Comparison of ENCODE assay signal across 8 cellular contexts in the genomic region with DNA sequence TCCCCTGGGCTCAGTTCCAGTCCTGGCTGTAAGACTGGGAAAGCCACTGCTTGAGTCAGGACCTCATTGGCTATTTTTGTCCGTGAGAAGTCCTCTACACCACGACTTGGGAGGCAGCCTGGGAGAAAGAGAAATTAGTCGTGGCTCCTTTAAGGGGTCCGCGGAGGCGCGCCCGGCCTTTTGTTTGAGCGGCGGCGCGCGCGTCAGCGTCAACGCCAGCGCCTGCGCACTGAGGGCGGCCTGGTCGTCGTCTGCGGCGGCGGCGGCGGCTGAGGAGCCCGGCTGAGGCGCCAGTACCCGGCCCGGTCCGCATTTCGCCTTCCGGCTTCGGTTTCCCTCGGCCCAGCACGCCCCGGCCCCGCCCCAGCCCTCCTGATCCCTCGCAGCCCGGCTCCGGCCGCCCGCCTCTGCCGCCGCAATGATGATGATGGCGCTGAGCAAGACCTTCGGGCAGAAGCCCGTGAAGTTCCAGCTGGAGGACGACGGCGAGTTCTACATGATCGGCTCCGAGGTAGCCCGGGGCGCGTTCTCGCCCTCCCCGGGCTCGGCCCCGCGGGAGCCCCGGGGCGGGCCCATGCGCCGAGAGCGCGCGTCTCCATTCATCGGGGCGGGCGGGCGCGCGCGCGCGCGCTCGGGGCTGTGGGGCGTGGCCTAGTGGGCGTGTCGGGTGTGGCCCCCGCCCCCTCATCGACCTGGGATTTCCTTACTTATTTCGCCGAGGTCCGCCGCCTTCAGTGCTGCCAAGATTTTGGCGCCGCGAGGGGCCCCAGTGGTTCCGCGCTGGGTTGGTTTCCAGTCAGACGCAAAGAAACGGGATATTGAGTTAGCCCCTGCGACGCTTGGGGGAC. TPM values are rescaled to one million over a fixed set of nuclear protein-coding genes. Genes with fewer than 3 reads are reported as not detected.
A peak's percentile ranks its signal among the peaks of the same experiment; 100 is the strongest.
DNase-seq lines count a peak whose midpoint lies in the region; ATAC-seq and TF ChIP-seq lines count a peak whose summit lies in the region.

A gene (plus strand): TSS at position 215 of the 848 bp plus-strand sequence. CDS start 204 bp downstream, at position 419.

- peak within 1 kb of the TSS; percentile 83 for H3K4me3 Mint-ChIP-seq in chondrocyte (ENCODE audit: unreplicated experiment)

- peak; percentile 79 to 93 for DNase-seq in NCI-H446 (lab: John Stamatoyannopoulos, UW)
- peak; percentile 83 to 86 for DNase-seq in activated CD4-positive, alpha-beta T cell treated with anti-CD3 and anti-CD28 coated beads for 24 hours (ENCODE audit: low read depth in 2 of 2)
- no peak for DNase-seq in chondrocyte (ENCODE audit: low spot score)
- peak; percentile 89 for DNase-seq in kidney tubule cell (ENCODE audit: low spot score)
- peak; percentile 83 to 87 for DNase-seq in stimulated activated CD4-positive, alpha-beta T cell treated with anti-CD3 and anti-CD28 coated beads, Interleukin-15, amount 100 ng/mL, for 48 hours (ENCODE audit: low read depth in 2 of 2)

- peaks cover 52% of the 10 kb centered on the region for H3K4me1 Mint-ChIP-seq in chondrocyte (ENCODE audit: low read depth)

- H3K4me1 ChIP-seq in ACC112 (ENCODE audit: control insufficient read depth, insufficient read depth, low read length, unreplicated experiment): peaks cover 9% of the 10 kb centered on the region

- no peaks in the 10 kb centered on the region for H3K36me3 Mint-ChIP-seq in chondrocyte (ENCODE audit: low read depth)

- ATAC-seq in GM18868 (IDR thresholded peaks at IDR 0.05; ENCODE audit: unreplicated experiment) (peak; percentile 75), HG03108 (IDR thresholded peaks at IDR 0.05; ENCODE audit: unreplicated experiment) (peak; percentile 59)

- H3K27me3 ChIP-seq in ACC112 (ENCODE audit: insufficient read depth, low read length): no peaks in the 10 kb centered on the region

- peak within 1 kb of the TSS; percentile 97 for H3K27ac ChIP-seq in ACC112 (ENCODE audit: low read depth, low read length)

- peaks cover 41% of the 10 kb centered on the region for H3K79me2 ChIP-seq in ACC112 (ENCODE audit: control insufficient read depth, insufficient read depth, low read length, unreplicated experiment)

- H3K36me3 ChIP-seq in ACC112 (ENCODE audit: insufficient read depth, low read length): no peaks in the 10 kb centered on the region

- H3K27me3 Mint-ChIP-seq in chondrocyte (ENCODE audit: low read depth): no peaks in the 10 kb centered on the region

- H3K9me3 Mint-ChIP-seq in chondrocyte (ENCODE audit: low read depth): no peaks in the 10 kb centered on the region

- peak within 1 kb of the TSS; percentile 91 for H3K27ac Mint-ChIP-seq in chondrocyte (ENCODE audit: unreplicated experiment)

- H2AFZ ChIP-seq in ACC112 (ENCODE audit: low read length, unreplicated experiment): peak within 1 kb of the TSS; percentile 98

- H3K4me3 ChIP-seq in ACC112 (ENCODE audit: low read depth, low read length): peak within 1 kb of the TSS; percentile 88

- TF ChIP-seq CTCF in chondrocyte (IDR thresholded peaks at IDR 0.05): no peak

RNA-seq across cellular contexts. Expression of the gene that starts here (rescaled TPM):
- 102 to 133 TPM (median 114 TPM) in 3 replicates for total RNA-seq in chondrocyte
